Comparison of ENCODE assay signal across 8 cellular contexts in genomic region chr15:85177042-85177515, GRCh38.
DNase-seq lines count a peak whose midpoint lies in the region; ATAC-seq and TF ChIP-seq lines count a peak whose summit lies in the region.
"Not testable (repeated sequence)": the region's sequence is repeated elsewhere in the genome, so short reads cannot be mapped to it uniquely, and the experiment has no call there.

No MANE protein-coding gene starts in this region.

- in situ Hi-C loops in gastrocnemius medialis (cut with MboI; ENCODE audit: low sequenced_read_pairs in 4 of 4) = not testable (repeated sequence)

- peaks cover 17% of the 10 kb centered on the region for H3K4me1 Mint-ChIP-seq in mesothelial cell of epicardium

- H3K27ac ChIP-seq in SJCRH30 = peak overlapping the region; percentile 55
- not testable (repeated sequence) for H3K27ac ChIP-seq in foreskin keratinocyte
- H3K27ac ChIP-seq in gastrocnemius medialis = peak overlapping the region in 2 of 4 donors; percentile 18 to 51

- H3K27me3 ChIP-seq in SJCRH30, foreskin keratinocyte, gastrocnemius medialis: not testable (repeated sequence)

- H3K36me3 Mint-ChIP-seq in mesothelial cell of epicardium = not testable (repeated sequence)

- H3K36me3 ChIP-seq in SJCRH30, gastrocnemius medialis: not testable (repeated sequence)

- not testable (repeated sequence) for TF ChIP-seq CTCF in AG10803 (conservative IDR thresholded peaks at IDR 0.05; ENCODE audit: low read length); cardiac fibroblast (IDR thresholded peaks at IDR 0.05; ENCODE audit: low read depth, low read length); foreskin keratinocyte (conservative IDR thresholded peaks at IDR 0.05); mesothelial cell of epicardium (IDR thresholded peaks at IDR 0.05; ENCODE audit: unreplicated experiment); gastrocnemius medialis (IDR thresholded peaks at IDR 0.05 in 4 of 5, conservative IDR thresholded peaks at IDR 0.05 in 1 of 5)

- ATAC-seq in foreskin keratinocyte = peak; percentile 86
- ATAC-seq in gastrocnemius medialis = peak; percentile 68 to 81

- DNase-seq in AG10803 (ENCODE audit: low read depth) = peak; percentile 53
- peak; percentile 85 for DNase-seq in H4 (ENCODE audit: low spot score)
- DNase-seq in NCI-H2171 treated with DMSO at 0.1 percent for 48 hours (lab: John Stamatoyannopoulos, UW) = peak; percentile 12
- peak; percentile 83 to 87 for DNase-seq in SJCRH30
- DNase-seq in cardiac fibroblast (ENCODE audit: low read depth in 2 of 2) = peak; percentile 72 to 77
- DNase-seq in foreskin keratinocyte = peak; percentile 53 to 71
- DNase-seq in mesothelial cell of epicardium (ENCODE audit: low spot score in 2 of 2, unreplicated experiment in 2 of 2) = not testable (repeated sequence)
- peak; percentile 12 to 42 for DNase-seq in gastrocnemius medialis

- peak overlapping the region; percentile 22 for H3K4me3 Mint-ChIP-seq in mesothelial cell of epicardium

- TF ChIP-seq POLR2A in gastrocnemius medialis (IDR thresholded peaks at IDR 0.05) = not testable (repeated sequence)

- H3K4me1 ChIP-seq in SJCRH30 = peaks cover 14% of the 10 kb centered on the region
- H3K4me1 ChIP-seq in foreskin keratinocyte, gastrocnemius medialis: not testable (repeated sequence)

- H3K4me3 ChIP-seq in AG10803 (ENCODE audit: low read length); cardiac fibroblast (replicated peaks in 1 of 2; ENCODE audit: low read depth in 2 of 2, low read length in 2 of 2); gastrocnemius medialis: not testable (repeated sequence)
- H3K4me3 ChIP-seq in SJCRH30 = peak overlapping the region; percentile 32

- H3K9me3 ChIP-seq in SJCRH30 (replicated peaks); gastrocnemius medialis: not testable (repeated sequence)

- intact Hi-C loops in gastrocnemius medialis (cut with DNase I; ENCODE audit: low total_unique reads) = not testable (repeated sequence)

- peak overlapping the region; percentile 93 for H3K27ac Mint-ChIP-seq in mesothelial cell of epicardium

- H3K9me3 Mint-ChIP-seq in mesothelial cell of epicardium = peaks cover 12% of the 10 kb centered on the region

- not testable (repeated sequence) for H3K27me3 Mint-ChIP-seq in mesothelial cell of epicardium (ENCODE audit: low read depth)
